14 cellular contexts compared by ENCODE assay signal in genomic region chr5:135072357-135073247, GRCh38. TPM values are rescaled to one million over a fixed set of nuclear protein-coding genes. Genes with fewer than 3 reads are reported as not detected.
DNase-seq lines count a peak whose midpoint lies in the region; ATAC-seq and TF ChIP-seq lines count a peak whose summit lies in the region.
"Had no signal": no experiment of that assay in that cellular context is flagged by ENCODE, and none has a peak within 500 bp of the region (broad histone marks: within the 10 kb centered on the region; RNA-seq: fewer than 3 reads in every experiment).

No MANE protein-coding gene starts in this region.

- H3K23me2 ChIP-seq in H9 (ENCODE audit: insufficient read length, low read depth, low read length, poor library complexity, severe bottlenecking), result no peaks in the 10 kb centered on the region

- intact Hi-C loops in naive thymus-derived CD4-positive, alpha-beta T cell (cut with micrococcal nuclease), result no loop called here

- H3K56ac ChIP-seq in H9 (ENCODE audit: insufficient read length, low read depth, low read length) (no peak overlapping the region), mesendoderm (ENCODE audit: low read length) (no peak overlapping the region)

- peaks cover 2% of the 10 kb centered on the region; the same call in 1 of the 2 replicates for H3K4me1 ChIP-seq in H9 (ENCODE audit: insufficient read depth, low read length)
- H3K4me1 ChIP-seq in mesendoderm (ENCODE audit: control insufficient read depth, low read depth, low read length), result no peaks in the 10 kb centered on the region
- no peaks in the 10 kb centered on the region for H3K4me1 ChIP-seq in CD8-positive, alpha-beta memory T cell (ENCODE audit: insufficient read depth, low read length)
- no peaks in the 10 kb centered on the region for H3K4me1 ChIP-seq in naive thymus-derived CD4-positive, alpha-beta T cell (ENCODE audit: control insufficient read depth in 2 of 2, insufficient read depth in 2 of 2, low read length in 2 of 2)
- H3K4me1 ChIP-seq: gastrocnemius medialis had no signal

- DNase-seq in COLO668 (lab: John Stamatoyannopoulos, UW; ENCODE audit: unreplicated experiment), result peak; percentile 70
- peak; percentile 82 for DNase-seq in H9
- DNase-seq in WTC11 (ENCODE audit: low spot score), result peak; percentile 56
- DNase-seq in mesendoderm, result peak; percentile 66
- no peak for DNase-seq in CD8-positive, alpha-beta memory T cell
- DNase-seq in naive thymus-derived CD4-positive, alpha-beta T cell, result no peak
- DNase-seq: DMS79 treated with DMSO at 0.1 percent for 48 hours, gastrocnemius medialis, NCI-H1048 had no signal

- H3K4me3 Mint-ChIP-seq in H9, result peak overlapping the region in 1 of 2 experiments; percentile 39; a peak in 2 of 5 replicates
- no peak overlapping the region for H3K4me3 Mint-ChIP-seq in WTC11
- no peak overlapping the region for H3K4me3 Mint-ChIP-seq in CD8-positive, alpha-beta memory T cell
- no peak overlapping the region for H3K4me3 Mint-ChIP-seq in naive thymus-derived CD4-positive, alpha-beta T cell
- H3K4me3 Mint-ChIP-seq: mesothelial cell of epicardium; T-helper 2 cell treated with Interferon-gamma antibody and Interleukin-4, amounts not matched to agents 5 μg/mL and 100 μg/mL, for 36 hours had no signal

- POLR2A ChIA-PET in WTC11 (lab: Charles Lee), result no interaction called here
- POLR2A ChIA-PET in CD8-positive, alpha-beta memory T cell (lab: Charles Lee), result no interaction called here
- POLR2A ChIA-PET in naive thymus-derived CD4-positive, alpha-beta T cell (lab: Charles Lee), result no interaction called here

- H4K20me1 ChIP-seq in H9 (ENCODE audit: control insufficient read depth, insufficient read depth, insufficient read length), result no peaks in the 10 kb centered on the region

- no peaks in the 10 kb centered on the region for H3K9me3 ChIP-seq in H9 (ENCODE audit: control insufficient read depth, low read depth, low read length)
- no peaks in the 10 kb centered on the region for H3K9me3 ChIP-seq in CD8-positive, alpha-beta memory T cell (ENCODE audit: low read length)
- H3K9me3 ChIP-seq in naive thymus-derived CD4-positive, alpha-beta T cell (ENCODE audit: control insufficient read depth in 2 of 3, low read length in 3 of 3), result no peaks in the 10 kb centered on the region
- H3K9me3 ChIP-seq: gastrocnemius medialis had no signal

- H4K8ac ChIP-seq in H9 (replicated peaks; ENCODE audit: insufficient read length, low read depth, low read length) (no peak overlapping the region), mesendoderm (ENCODE audit: low read depth, low read length) (no peak overlapping the region)

- H4K5ac ChIP-seq in H9 (ENCODE audit: insufficient read length, low read depth, low read length), result no peak overlapping the region
- H4K5ac ChIP-seq in mesendoderm (ENCODE audit: low read length), result no peak overlapping the region

- no peak overlapping the region for H2BK120ac ChIP-seq in H9 (ENCODE audit: low read depth, low read length, poor library complexity, severe bottlenecking)
- no peak overlapping the region for H2BK120ac ChIP-seq in mesendoderm (ENCODE audit: low read depth, low read length)

- H3K27ac ChIP-seq in H9 (ENCODE audit: insufficient read length, low read depth, low read length) (no peak overlapping the region), mesendoderm (ENCODE audit: low read depth, low read length) (no peak overlapping the region)
- H3K27ac ChIP-seq in CD8-positive, alpha-beta memory T cell (ENCODE audit: low read depth, low read length), result no peak overlapping the region
- no peak overlapping the region for H3K27ac ChIP-seq in naive thymus-derived CD4-positive, alpha-beta T cell (ENCODE audit: low read depth, low read length)
- H3K27ac ChIP-seq: gastrocnemius medialis had no signal

- no peak overlapping the region for H3K14ac ChIP-seq in H9 (ENCODE audit: insufficient read depth, low read length)

- no peak overlapping the region for H4K91ac ChIP-seq in H9 (ENCODE audit: insufficient read length, low read depth, low read length)

- no peak for TF ChIP-seq CTCF in H9 (conservative IDR thresholded peaks at IDR 0.05)
- no peak for TF ChIP-seq CTCF in WTC11 (IDR thresholded peaks at IDR 0.05)

- H3K36me3 Mint-ChIP-seq in H9 (ENCODE audit: insufficient read depth in 1 of 3, low read depth in 3 of 3), result no peaks in the 10 kb centered on the region
- no peaks in the 10 kb centered on the region for H3K36me3 Mint-ChIP-seq in WTC11
- H3K36me3 Mint-ChIP-seq in CD8-positive, alpha-beta memory T cell, result no peaks in the 10 kb centered on the region
- no peaks in the 10 kb centered on the region for H3K36me3 Mint-ChIP-seq in naive thymus-derived CD4-positive, alpha-beta T cell
- H3K36me3 Mint-ChIP-seq: mesothelial cell of epicardium had no signal

- H2BK5ac ChIP-seq in H9 (ENCODE audit: insufficient read length, low read length), result no peak overlapping the region
- no peak overlapping the region for H2BK5ac ChIP-seq in mesendoderm (ENCODE audit: low read length)

- no peak overlapping the region; a peak in 1 of 7 replicates for H3K27ac Mint-ChIP-seq in H9
- no peak overlapping the region for H3K27ac Mint-ChIP-seq in WTC11
- H3K27ac Mint-ChIP-seq in CD8-positive, alpha-beta memory T cell, result no peak overlapping the region
- no peak overlapping the region for H3K27ac Mint-ChIP-seq in naive thymus-derived CD4-positive, alpha-beta T cell
- H3K27ac Mint-ChIP-seq: mesothelial cell of epicardium; T-helper 2 cell treated with Interferon-gamma antibody and Interleukin-4, amounts not matched to agents 5 μg/mL and 100 μg/mL, for 36 hours had no signal

- H3K9me3 Mint-ChIP-seq in H9, result no peaks in the 10 kb centered on the region; a peak in 1 of 5 replicates
- H3K9me3 Mint-ChIP-seq in WTC11, result no peaks in the 10 kb centered on the region
- H3K9me3 Mint-ChIP-seq in CD8-positive, alpha-beta memory T cell, result no peaks in the 10 kb centered on the region
- no peaks in the 10 kb centered on the region for H3K9me3 Mint-ChIP-seq in naive thymus-derived CD4-positive, alpha-beta T cell
- H3K9me3 Mint-ChIP-seq: mesothelial cell of epicardium; T-helper 2 cell treated with Interferon-gamma antibody and Interleukin-4, amounts not matched to agents 5 μg/mL and 100 μg/mL, for 36 hours had no signal

- no peaks in the 10 kb centered on the region for H3K79me2 ChIP-seq in H9 (ENCODE audit: insufficient read depth, low read length)
- no peaks in the 10 kb centered on the region for H3K79me2 ChIP-seq in mesendoderm (ENCODE audit: control insufficient read depth, insufficient read depth, low read length)

- no peak overlapping the region for H2BK15ac ChIP-seq in H9 (ENCODE audit: low read depth, low read length)
- no peak overlapping the region for H2BK15ac ChIP-seq in mesendoderm (replicated peaks; ENCODE audit: low read depth)

- H3K4me1 Mint-ChIP-seq in H9 (peaks cover 19 to 25% of the 10 kb centered on the region in 2 experiments), WTC11 (peaks cover 13% of the 10 kb centered on the region)
- no peaks in the 10 kb centered on the region for H3K4me1 Mint-ChIP-seq in CD8-positive, alpha-beta memory T cell
- H3K4me1 Mint-ChIP-seq in naive thymus-derived CD4-positive, alpha-beta T cell, result no peaks in the 10 kb centered on the region

- ATAC-seq in WTC11 (peak; percentile 91), GM18868 (IDR thresholded peaks at IDR 0.05; ENCODE audit: unreplicated experiment) (no peak), GM19397 (IDR thresholded peaks at IDR 0.05; ENCODE audit: unreplicated experiment) (no peak)
- ATAC-seq in naive thymus-derived CD4-positive, alpha-beta T cell, result no peak
- ATAC-seq: gastrocnemius medialis, Right ventricle myocardium inferior had no signal

- H3T11ph ChIP-seq in H9 (ENCODE audit: low read length), result no peak overlapping the region

- H3K23ac ChIP-seq in H9 (ENCODE audit: insufficient read length, low read depth, low read length) (no peak overlapping the region), mesendoderm (ENCODE audit: low read length) (no peak overlapping the region)

- no peaks in the 10 kb centered on the region for H3K36me3 ChIP-seq in mesendoderm (ENCODE audit: control insufficient read depth, insufficient read depth, low read length)
- no peaks in the 10 kb centered on the region for H3K36me3 ChIP-seq in CD8-positive, alpha-beta memory T cell (ENCODE audit: insufficient read depth, low read length)
- no peaks in the 10 kb centered on the region for H3K36me3 ChIP-seq in naive thymus-derived CD4-positive, alpha-beta T cell (ENCODE audit: control insufficient read depth in 2 of 3, insufficient read depth in 3 of 3, low read length in 3 of 3)
- H3K36me3 ChIP-seq: gastrocnemius medialis had no signal

- no peak overlapping the region for H2AFZ ChIP-seq in H9 (ENCODE audit: low read length)

- H3K4me2 ChIP-seq in H9 (ENCODE audit: insufficient read depth, insufficient read length, low read length) (no peak overlapping the region), mesendoderm (ENCODE audit: low read length) (no peak overlapping the region)

- no peak overlapping the region for H3K4ac ChIP-seq in H9 (ENCODE audit: low read depth, low read length)
- H3K4ac ChIP-seq in mesendoderm (ENCODE audit: low read depth, low read length), result no peak overlapping the region

- no peak overlapping the region for H2AK5ac ChIP-seq in H9 (ENCODE audit: insufficient read length, low read length)
- H2AK5ac ChIP-seq in mesendoderm (ENCODE audit: low read length), result no peak overlapping the region

- H3K27me3 ChIP-seq in H9 (ENCODE audit: insufficient read depth, low read length), result no peaks in the 10 kb centered on the region; the same call in 1 of the 2 replicates
- H3K27me3 ChIP-seq in mesendoderm (ENCODE audit: insufficient read depth, low read length, poor library complexity), result no peaks in the 10 kb centered on the region
- no peaks in the 10 kb centered on the region for H3K27me3 ChIP-seq in CD8-positive, alpha-beta memory T cell (ENCODE audit: insufficient read depth, low read length, poor library complexity, severe bottlenecking)
- H3K27me3 ChIP-seq in naive thymus-derived CD4-positive, alpha-beta T cell (ENCODE audit: control insufficient read depth in 2 of 2, insufficient read depth in 2 of 2, low read length in 2 of 2), result no peaks in the 10 kb centered on the region
- H3K27me3 ChIP-seq: gastrocnemius medialis had no signal

- H3K18ac ChIP-seq in H9 (ENCODE audit: insufficient read length, low read depth, low read length), result no peak overlapping the region
- H3K18ac ChIP-seq in mesendoderm (ENCODE audit: low read length), result no peak overlapping the region

- no peak overlapping the region for H2BK20ac ChIP-seq in H9 (ENCODE audit: low read depth, low read length, poor library complexity, severe bottlenecking)

- H3K9ac ChIP-seq in H9 (ENCODE audit: extremely low read depth, insufficient read length, low read length) (no peak overlapping the region), mesendoderm (ENCODE audit: low read length) (no peak overlapping the region)

- WGBS in H9 (ENCODE audit: extremely low coverage, insufficient read length, low lambda C conversion rate), result no CpG with 5 or more reads among the region's 13 CpGs
- WGBS in mesendoderm (ENCODE audit: extremely low coverage, insufficient coverage, low lambda C conversion rate), result no CpG with 5 or more reads among the region's 13 CpGs

- no peak overlapping the region for H2BK12ac ChIP-seq in H9 (ENCODE audit: insufficient read length, low read depth, low read length)

- H3K27me3 Mint-ChIP-seq in H9 (ENCODE audit: low read depth) (peaks cover 99% of the 10 kb centered on the region), WTC11 (ENCODE audit: low read depth) (peaks cover 72% of the 10 kb centered on the region)
- H3K27me3 Mint-ChIP-seq in CD8-positive, alpha-beta memory T cell, result peaks cover 11 to 14% of the 10 kb centered on the region in 2 donors
- peaks cover 0 to 16% (median 0%) of the 10 kb centered on the region in 5 donors for H3K27me3 Mint-ChIP-seq in naive thymus-derived CD4-positive, alpha-beta T cell

- CTCF ChIA-PET in WTC11 (lab: Charles Lee), result interaction anchor here (0.6 to 2.1 kb wide), 10 partner anchors 11 to 394 kb away, joined by 3 to 9 read pairs (median 3); no protein-coding TSS in a partner anchor
- CTCF ChIA-PET in CD8-positive, alpha-beta memory T cell (lab: Charles Lee), result no interaction called here
- CTCF ChIA-PET in naive thymus-derived CD4-positive, alpha-beta T cell (lab: Charles Lee), result no interaction called here

- no peak overlapping the region for H3K4me3 ChIP-seq in mesendoderm (ENCODE audit: low read length)
- no peak overlapping the region for H3K4me3 ChIP-seq in CD8-positive, alpha-beta memory T cell (ENCODE audit: low read length)
- H3K4me3 ChIP-seq in naive thymus-derived CD4-positive, alpha-beta T cell (ENCODE audit: low read length), result no peak overlapping the region
- H3K4me3 ChIP-seq: gastrocnemius medialis had no signal

- no peaks in the 10 kb centered on the region for H3K79me1 ChIP-seq in H9 (ENCODE audit: insufficient read depth, low read depth, low read length, poor library complexity, severe bottlenecking)
- no peaks in the 10 kb centered on the region for H3K79me1 ChIP-seq in mesendoderm (ENCODE audit: low read length)

RNA-seq across cellular contexts. Expression of gene PITX1, which starts 38.6 kb away (rescaled TPM):
- total RNA-seq in H9 (2021), result not detected in 2 replicates
- 0.07 to 0.23 TPM (median 0.13 TPM) in 3 replicates for total RNA-seq in WTC11 (2021)
- 0.15 TPM for polyA plus RNA-seq in mesendoderm (2013, experiment 1 of 2)
- polyA plus RNA-seq in mesendoderm (2013, experiment 2 of 2), result 0.08 TPM
- not detected for total RNA-seq in CD8-positive, alpha-beta memory T cell
- not detected for polyA plus RNA-seq in CD8-positive, alpha-beta memory T cell
- total RNA-seq in naive thymus-derived CD4-positive, alpha-beta T cell, result under 1 TPM in 1 of 5 experiments, not detected in 4; 0.17 TPM
- polyA plus RNA-seq in naive thymus-derived CD4-positive, alpha-beta T cell, result not detected
- total RNA-seq: Right ventricle myocardium inferior had no signal

Comparison
In these comparisons a context has a peak if more than half of its experiments do, and no peak if none do; other contexts are left out.
1. DNase-seq: peak in COLO668 (single experiment), H9 (single experiment), WTC11 (single experiment) and mesendoderm (single experiment); none in CD8-positive, alpha-beta memory T cell (0 of 5) and naive thymus-derived CD4-positive, alpha-beta T cell (0 of 9).